36 cellular contexts compared by ENCODE assay signal in the genomic region with DNA sequence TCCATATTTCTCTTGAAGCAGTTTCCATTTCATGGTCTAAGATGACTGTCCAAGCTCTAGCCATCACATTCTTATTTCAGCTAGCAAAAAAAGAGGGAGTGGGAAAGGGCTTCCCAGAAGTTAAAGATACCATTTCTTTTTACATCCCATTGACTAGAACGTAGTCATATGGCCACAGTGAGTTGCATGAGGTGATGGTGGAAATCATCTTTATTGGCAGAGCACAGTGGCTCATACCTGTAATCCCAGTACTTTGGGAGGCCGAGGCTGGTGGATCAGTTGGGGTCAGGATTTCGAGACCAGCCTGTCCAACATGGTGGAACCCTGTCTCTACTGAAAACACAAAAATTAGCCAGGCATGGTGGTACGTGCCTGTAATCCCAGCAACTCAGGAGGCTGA.
"Had no signal": no experiment of that assay in that cellular context is flagged by ENCODE, and none has a peak within 500 bp of the region (broad histone marks: within the 10 kb centered on the region; RNA-seq: fewer than 3 reads in every experiment).

No MANE protein-coding gene starts in this region.

- H3K36me3 Mint-ChIP-seq: activated CD8-positive, alpha-beta memory T cell treated with anti-CD3 and anti-CD28 coated beads, Interleukin-2, amount 10 ng/mL, durations not matched to agents 7 days and 5 days; activated naive CD4-positive, alpha-beta T cell treated with anti-CD3 and anti-CD28 coated beads, Interleukin-2, amount 10 ng/mL, durations not matched to agents 7 days and 5 days; activated naive CD8-positive, alpha-beta T cell treated with anti-CD3 and anti-CD28 coated beads, Interleukin-2, amount 10 ng/mL, durations not matched to agents 7 days and 5 days; brain had no signal

- H3K27ac ChIP-seq: ascending aorta, cardiac muscle cell, VCaP had no signal

- H3K36me3 ChIP-seq: ascending aorta, cardiac muscle cell had no signal

- DNase-seq: activated CD4-positive, alpha-beta memory T cell treated with anti-CD3 and anti-CD28 coated beads, Interleukin-2, amount 10 ng/mL, durations not matched to agents 7 days and 5 days; activated CD4-positive, alpha-beta T cell treated with anti-CD3 and anti-CD28 coated beads for 1 hour; activated CD4-positive, alpha-beta T cell treated with anti-CD3 and anti-CD28 coated beads for 36 hours; activated CD4-positive, alpha-beta T cell treated with anti-CD3 and anti-CD28 coated beads for 48 hours; activated CD4-positive, alpha-beta T cell treated with anti-CD3 and anti-CD28 coated beads, Interleukin-2, amount 50 U/mL, for 48 hours; activated CD4-positive, CD25-positive, alpha-beta regulatory T cell; activated CD8-positive, alpha-beta memory T cell treated with anti-CD3 and anti-CD28 coated beads for 24 hours; activated CD8-positive, alpha-beta memory T cell treated with anti-CD3 and anti-CD28 coated beads, Interleukin-2, amount 10 ng/mL, durations not matched to agents 7 days and 5 days; activated CD8-positive, alpha-beta memory T cell treated with anti-CD3 and anti-CD28 coated beads, Interleukin-2, amount 50 U/mL, for 48 hours; activated CD8-positive, alpha-beta T cell treated with anti-CD3 and anti-CD28 coated beads, Interleukin-2, amount 10 ng/mL, durations not matched to agents 7 days and 5 days; activated effector memory CD4-positive, alpha-beta T cell treated with Interleukin-2 at 50 U/mL for 16 hours; activated gamma-delta T cell; activated naive CD4-positive, alpha-beta T cell treated with anti-CD3 and anti-CD28 coated beads, Interleukin-2, amount 10 ng/mL, durations not matched to agents 7 days and 5 days; activated naive CD4-positive, alpha-beta T cell treated with Interleukin-2 at 50 U/mL for 16 hours; activated naive CD8-positive, alpha-beta T cell treated with anti-CD3 and anti-CD28 coated beads, Interleukin-2, amount 10 ng/mL, durations not matched to agents 7 days and 5 days; activated naive CD8-positive, alpha-beta T cell treated with anti-CD3 and anti-CD28 coated beads, Interleukin-2, amount 50 U/mL, for 24 hours; activated T-cell treated with anti-CD3 and anti-CD28 coated beads, Interleukin-2, amount 50 U/mL, for 24 hours; activated T-cell treated with anti-CD3 and anti-CD28 coated beads, Interleukin-2, amount 50 U/mL, for 48 hours; amygdala; anterior cingulate cortex; caudate nucleus; cerebellar nuclear complex; T-helper 1 cell; T-helper 2 cell; T-helper 9 cell had no signal

- H3K27ac Mint-ChIP-seq: activated CD4-positive, alpha-beta memory T cell treated with anti-CD3 and anti-CD28 coated beads, Interleukin-2, amount 10 ng/mL, durations not matched to agents 7 days and 5 days; activated CD4-positive, alpha-beta T cell treated with anti-CD3 and anti-CD28 coated beads for 36 hours; activated CD8-positive, alpha-beta memory T cell treated with anti-CD3 and anti-CD28 coated beads, Interleukin-2, amount 10 ng/mL, durations not matched to agents 7 days and 5 days; activated CD8-positive, alpha-beta T cell treated with anti-CD3 and anti-CD28 coated beads, Interleukin-2, amount 10 ng/mL, durations not matched to agents 7 days and 5 days; activated naive CD4-positive, alpha-beta T cell treated with anti-CD3 and anti-CD28 coated beads, Interleukin-2, amount 10 ng/mL, durations not matched to agents 7 days and 5 days; activated naive CD4-positive, alpha-beta T cell treated with anti-CD3 and anti-CD28 coated beads, Interleukin-2, amount 50 U/mL, for 24 hours; activated naive CD8-positive, alpha-beta T cell; activated naive CD8-positive, alpha-beta T cell treated with anti-CD3 and anti-CD28 coated beads, Interleukin-2, amount 10 ng/mL, durations not matched to agents 7 days and 5 days; activated naive CD8-positive, alpha-beta T cell treated with anti-CD3 and anti-CD28 coated beads, Interleukin-2, amount 50 U/mL, for 24 hours; activated T-cell treated with anti-CD3 and anti-CD28 coated beads, Interleukin-2, amount 50 U/mL, for 24 hours; activated T-helper 2 cell treated with anti-CD3 and anti-CD28 coated beads, Interferon-gamma antibody, Interleukin-2, Interleukin-4, amounts not matched to agents 10 μg/mL and 5 μg/mL and 100 μg/mL, durations not matched to agents 14 hours and 24 hours and 36 hours; brain; T-helper 1 cell treated with Interleukin-12 subunit alpha and Interleukin-12 subunit beta and Interleukin-4 antibody, amounts not matched to agents 30 μg/mL and 1 μg/mL, for 36 hours; T-helper 2 cell treated with Interferon-gamma antibody and Interleukin-4, amounts not matched to agents 5 μg/mL and 100 μg/mL, for 36 hours had no signal

- H3K27me3 ChIP-seq: ascending aorta, cardiac muscle cell had no signal

- H3K4me1 ChIP-seq: ascending aorta had no signal

- H3K4me3 ChIP-seq: ascending aorta, cardiac muscle cell had no signal

- ATAC-seq: activated CD4-positive, alpha-beta T cell treated with anti-CD3 and anti-CD28 coated beads for 36 hours; activated CD4-positive, CD25-positive, alpha-beta regulatory T cell treated with anti-CD3 and anti-CD28 coated beads, Interleukin-2, amount 50 U/mL, for 24 hours; activated CD8-positive, alpha-beta memory T cell treated with anti-CD3 and anti-CD28 coated beads, Interleukin-2, amount 10 ng/mL, durations not matched to agents 7 days and 5 days; activated CD8-positive, alpha-beta T cell treated with anti-CD3 and anti-CD28 coated beads, Interleukin-2, amount 10 ng/mL, durations not matched to agents 7 days and 5 days; activated naive CD8-positive, alpha-beta T cell treated with anti-CD3 and anti-CD28 coated beads, Interleukin-2, amount 50 U/mL, for 24 hours had no signal

- H3K27me3 Mint-ChIP-seq: activated naive CD4-positive, alpha-beta T cell treated with anti-CD3 and anti-CD28 coated beads, Interleukin-2, amount 10 ng/mL, durations not matched to agents 7 days and 5 days had no signal

- H3K4me1 Mint-ChIP-seq: activated CD4-positive, alpha-beta memory T cell treated with anti-CD3 and anti-CD28 coated beads, Interleukin-2, amount 10 ng/mL, durations not matched to agents 7 days and 5 days; activated CD8-positive, alpha-beta memory T cell treated with anti-CD3 and anti-CD28 coated beads, Interleukin-2, amount 10 ng/mL, durations not matched to agents 7 days and 5 days; activated naive CD4-positive, alpha-beta T cell treated with anti-CD3 and anti-CD28 coated beads, Interleukin-2, amount 10 ng/mL, durations not matched to agents 7 days and 5 days; brain had no signal

- H3K4me3 Mint-ChIP-seq: activated CD4-positive, alpha-beta memory T cell treated with anti-CD3 and anti-CD28 coated beads, Interleukin-2, amount 10 ng/mL, durations not matched to agents 7 days and 5 days; activated CD4-positive, alpha-beta T cell treated with anti-CD3 and anti-CD28 coated beads for 36 hours; activated CD8-positive, alpha-beta memory T cell treated with anti-CD3 and anti-CD28 coated beads, Interleukin-2, amount 10 ng/mL, durations not matched to agents 7 days and 5 days; activated CD8-positive, alpha-beta T cell treated with anti-CD3 and anti-CD28 coated beads, Interleukin-2, amount 10 ng/mL, durations not matched to agents 7 days and 5 days; activated naive CD4-positive, alpha-beta T cell treated with anti-CD3 and anti-CD28 coated beads, Interleukin-2, amount 10 ng/mL, durations not matched to agents 7 days and 5 days; activated naive CD4-positive, alpha-beta T cell treated with anti-CD3 and anti-CD28 coated beads, Interleukin-2, amount 50 U/mL, for 24 hours; activated naive CD8-positive, alpha-beta T cell; activated naive CD8-positive, alpha-beta T cell treated with anti-CD3 and anti-CD28 coated beads, Interleukin-2, amount 10 ng/mL, durations not matched to agents 7 days and 5 days; activated naive CD8-positive, alpha-beta T cell treated with anti-CD3 and anti-CD28 coated beads, Interleukin-2, amount 50 U/mL, for 24 hours; activated T-cell treated with anti-CD3 and anti-CD28 coated beads, Interleukin-2, amount 50 U/mL, for 24 hours; brain; central memory CD8-positive, alpha-beta T cell; T-helper 1 cell treated with Interleukin-12 subunit alpha and Interleukin-12 subunit beta and Interleukin-4 antibody, amounts not matched to agents 30 μg/mL and 1 μg/mL, for 36 hours; T-helper 2 cell treated with Interferon-gamma antibody and Interleukin-4, amounts not matched to agents 5 μg/mL and 100 μg/mL, for 36 hours had no signal

- H3K9me3 Mint-ChIP-seq: activated naive CD4-positive, alpha-beta T cell treated with anti-CD3 and anti-CD28 coated beads, Interleukin-2, amount 10 ng/mL, durations not matched to agents 7 days and 5 days; central memory CD8-positive, alpha-beta T cell had no signal
